Comparison of ENCODE assay signal across 1 cellular context in the genomic region with DNA sequence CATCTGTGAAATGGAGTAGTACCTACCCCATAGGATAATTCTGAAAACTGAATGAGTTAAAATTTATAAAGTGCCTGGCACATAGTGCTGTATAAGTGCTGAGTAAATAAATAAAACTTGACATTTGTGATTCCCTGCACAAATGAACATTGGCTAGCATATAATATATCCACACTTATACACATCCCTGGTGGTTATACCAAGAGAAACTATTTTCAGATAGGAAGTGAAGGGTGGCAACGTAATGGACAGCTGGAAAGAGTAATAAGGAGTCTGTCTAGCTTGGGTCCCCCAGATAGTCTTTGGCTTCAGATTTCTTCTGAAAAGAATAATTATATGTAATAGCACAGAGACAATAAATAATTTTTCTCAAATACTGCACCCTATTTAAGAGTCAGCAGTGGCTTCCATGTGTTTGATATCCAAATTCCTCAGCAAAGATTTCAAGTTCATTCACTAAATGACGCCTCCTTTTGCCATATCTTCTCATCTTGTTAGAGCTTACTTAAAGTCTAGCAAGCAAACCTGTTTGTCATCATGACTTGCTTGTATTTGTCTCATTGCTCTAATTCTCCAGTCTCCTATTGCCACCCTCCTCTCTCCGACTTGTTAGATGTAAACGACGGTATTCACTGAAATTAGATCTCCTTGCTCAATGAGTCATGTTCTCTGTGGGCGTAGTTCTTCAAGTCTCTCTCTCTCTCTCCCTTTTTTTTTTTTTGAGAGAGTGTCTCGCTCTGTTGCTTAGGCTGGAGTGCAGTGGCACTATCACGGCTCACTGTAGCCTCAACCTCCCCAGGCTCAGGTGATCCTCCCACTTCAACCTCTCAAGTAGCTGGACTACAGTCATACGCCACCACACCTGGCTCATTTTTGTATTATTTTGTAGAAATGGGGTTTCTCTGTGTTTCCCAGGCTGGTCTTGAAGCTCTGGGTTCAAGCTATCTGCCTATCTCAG.
TF ChIP-seq lines count a peak whose summit lies in the region.

No MANE protein-coding gene starts in this region.

TF ChIP-seq in K562, 482 proteins besides CTCF, POLR2A, EP300 and RAD21 (continued from another document and continues in another):
- TF ChIP-seq PHF8 (IDR thresholded peaks at IDR 0.05; ENCODE audit: borderline replicate concordance, low read length) = no peak; the same call in 1 of the 2 replicates
- no peak for TF ChIP-seq NONO (IDR thresholded peaks at IDR 0.05; ENCODE audit: low read depth in 2 of 2, low read length in 1 of 2)
- peak; percentile 98 for TF ChIP-seq NFE2 (IDR thresholded peaks at IDR 0.05; ENCODE audit: low read depth)
- peak; percentile 62 for TF ChIP-seq MTA2 (IDR thresholded peaks at IDR 0.05; ENCODE audit: low read depth)
- TF ChIP-seq MAFF (IDR thresholded peaks at IDR 0.05; ENCODE audit: low read length) = peak; percentile 91
- TF ChIP-seq NCOA1 (IDR thresholded peaks at IDR 0.05; ENCODE audit: low read depth) = peak; percentile 59; the same call in 1 of the 2 replicates
- no peak for TF ChIP-seq XRCC4 (IDR thresholded peaks at IDR 0.05; ENCODE audit: extremely low read depth, insufficient read depth, insufficient read length)
- no peak for TF ChIP-seq TGIF2 (CRISPR knock-in tag; IDR thresholded peaks at IDR 0.05)
- no peak for TF ChIP-seq SRSF1 (IDR thresholded peaks at IDR 0.05; ENCODE audit: low read depth, low read length)
- TF ChIP-seq, protein P1, sequence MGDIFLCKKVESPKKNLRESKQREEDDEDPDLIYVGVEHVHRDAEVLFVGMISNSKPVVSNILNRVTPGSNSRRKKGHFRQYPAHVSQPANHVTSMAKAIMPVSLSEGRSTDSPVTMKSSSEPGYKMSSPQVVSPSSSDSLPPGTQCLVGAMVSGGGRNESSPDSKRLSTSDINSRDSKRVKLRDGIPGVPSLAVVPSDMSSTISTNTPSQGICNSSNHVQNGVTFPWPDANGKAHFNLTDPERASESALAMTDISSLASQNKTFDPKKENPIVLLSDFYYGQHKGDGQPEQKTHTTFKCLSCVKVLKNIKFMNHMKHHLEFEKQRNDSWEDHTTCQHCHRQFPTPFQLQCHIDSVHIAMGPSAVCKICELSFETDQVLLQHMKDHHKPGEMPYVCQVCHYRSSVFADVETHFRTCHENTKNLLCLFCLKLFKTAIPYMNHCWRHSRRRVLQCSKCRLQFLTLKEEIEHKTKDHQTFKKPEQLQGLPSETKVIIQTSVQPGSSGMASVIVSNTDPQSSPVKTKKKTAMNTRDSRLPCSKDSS (IDR thresholded peaks at IDR 0.05; ENCODE audit: low read depth, partially characterized antibody) = no peak
- peak; percentile 74 to 77; a peak in 3 of 4 replicates for TF ChIP-seq TRIM24 (IDR thresholded peaks at IDR 0.05)
- TF ChIP-seq, protein P2, sequence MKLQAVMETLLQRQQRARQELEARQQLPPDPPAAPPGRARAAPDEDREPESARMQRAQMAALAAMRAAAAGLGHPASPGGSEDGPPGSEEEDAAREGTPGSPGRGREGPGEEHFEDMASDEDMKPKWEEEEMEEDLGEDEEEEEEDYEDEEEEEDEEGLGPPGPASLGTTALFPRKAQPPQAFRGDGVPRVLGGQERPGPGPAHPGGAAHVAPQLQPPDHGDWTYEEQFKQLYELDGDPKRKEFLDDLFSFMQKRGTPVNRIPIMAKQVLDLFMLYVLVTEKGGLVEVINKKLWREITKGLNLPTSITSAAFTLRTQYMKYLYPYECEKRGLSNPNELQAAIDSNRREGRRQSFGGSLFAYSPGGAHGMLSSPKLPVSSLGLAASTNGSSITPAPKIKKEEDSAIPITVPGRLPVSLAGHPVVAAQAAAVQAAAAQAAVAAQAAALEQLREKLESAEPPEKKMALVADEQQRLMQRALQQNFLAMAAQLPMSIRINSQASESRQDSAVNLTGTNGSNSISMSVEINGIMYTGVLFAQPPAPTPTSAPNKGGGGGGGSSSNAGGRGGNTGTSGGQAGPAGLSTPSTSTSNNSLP (IDR thresholded peaks at IDR 0.05; ENCODE audit: borderline replicate concordance, low read depth, low read length) = peak; percentile 82
- TF ChIP-seq ZNF217 (CRISPR knock-in tag; IDR thresholded peaks at IDR 0.05) = no peak
- TF ChIP-seq CHD4 (IDR thresholded peaks at IDR 0.05; ENCODE audit: insufficient read depth, insufficient replicate concordance, low read depth, low read length, poor library complexity, severe bottlenecking) = no peak
- TF ChIP-seq ARID1B (IDR thresholded peaks at IDR 0.05) = peak; percentile 90
- TF ChIP-seq ERF (CRISPR knock-in tag; IDR thresholded peaks at IDR 0.05) = no peak
- TF ChIP-seq FOXM1 (IDR thresholded peaks at IDR 0.05; ENCODE audit: low read depth) = peak; percentile 12; the same call in 1 of the 2 replicates
- TF ChIP-seq FOXM1 (CRISPR knock-in tag; IDR thresholded peaks at IDR 0.05; ENCODE audit: low read depth) = no peak
- TF ChIP-seq, protein P3, sequence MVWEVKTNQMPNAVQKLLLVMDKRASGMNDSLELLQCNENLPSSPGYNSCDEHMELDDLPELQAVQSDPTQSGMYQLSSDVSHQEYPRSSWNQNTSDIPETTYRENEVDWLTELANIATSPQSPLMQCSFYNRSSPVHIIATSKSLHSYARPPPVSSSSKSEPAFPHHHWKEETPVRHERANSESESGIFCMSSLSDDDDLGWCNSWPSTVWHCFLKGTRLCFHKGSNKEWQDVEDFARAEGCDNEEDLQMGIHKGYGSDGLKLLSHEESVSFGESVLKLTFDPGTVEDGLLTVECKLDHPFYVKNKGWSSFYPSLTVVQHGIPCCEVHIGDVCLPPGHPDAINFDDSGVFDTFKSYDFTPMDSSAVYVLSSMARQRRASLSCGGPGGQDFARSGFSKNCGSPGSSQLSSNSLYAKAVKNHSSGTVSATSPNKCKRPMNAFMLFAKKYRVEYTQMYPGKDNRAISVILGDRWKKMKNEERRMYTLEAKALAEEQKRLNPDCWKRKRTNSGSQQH (CRISPR knock-in tag; IDR thresholded peaks at IDR 0.05) = no peak
- peak; percentile 91 for TF ChIP-seq JUN (IDR thresholded peaks at IDR 0.05; ENCODE audit: borderline replicate concordance, low read depth, low read length)
- TF ChIP-seq JUN (CRISPR knock-in tag; IDR thresholded peaks at IDR 0.05; ENCODE audit: borderline replicate concordance) = 0 out of 2 replicates have a peak, but pooled peaks have one; percentile 48
- peak; percentile 48; the same call in 1 of the 2 replicates for TF ChIP-seq RNF2 (IDR thresholded peaks at IDR 0.05)
- TF ChIP-seq, protein P4, sequence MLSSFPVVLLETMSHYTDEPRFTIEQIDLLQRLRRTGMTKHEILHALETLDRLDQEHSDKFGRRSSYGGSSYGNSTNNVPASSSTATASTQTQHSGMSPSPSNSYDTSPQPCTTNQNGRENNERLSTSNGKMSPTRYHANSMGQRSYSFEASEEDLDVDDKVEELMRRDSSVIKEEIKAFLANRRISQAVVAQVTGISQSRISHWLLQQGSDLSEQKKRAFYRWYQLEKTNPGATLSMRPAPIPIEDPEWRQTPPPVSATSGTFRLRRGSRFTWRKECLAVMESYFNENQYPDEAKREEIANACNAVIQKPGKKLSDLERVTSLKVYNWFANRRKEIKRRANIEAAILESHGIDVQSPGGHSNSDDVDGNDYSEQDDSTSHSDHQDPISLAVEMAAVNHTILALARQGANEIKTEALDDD (IDR thresholded peaks at IDR 0.05) = peak; percentile 97
- TF ChIP-seq GTF2F1 (IDR thresholded peaks at IDR 0.05; ENCODE audit: low read depth, low read length) = no peak
- TF ChIP-seq ZNF146 (CRISPR knock-in tag; IDR thresholded peaks at IDR 0.05; ENCODE audit: unreplicated experiment) = no peak
- TF ChIP-seq PYGO2 (tag; IDR thresholded peaks at IDR 0.05) = no peak
- TF ChIP-seq MYBL2 (IDR thresholded peaks at IDR 0.05; ENCODE audit: low read depth) = no peak
- TF ChIP-seq MYBL2 (CRISPR knock-in tag; IDR thresholded peaks at IDR 0.05; ENCODE audit: borderline replicate concordance) = no peak
- TF ChIP-seq U2AF1 (optimal IDR thresholded peaks at IDR 0.05; ENCODE audit: low read depth, low read length) = no peak
- TF ChIP-seq E2F3 (CRISPR knock-in tag; IDR thresholded peaks at IDR 0.05) = no peak
- TF ChIP-seq KLF6 (CRISPR knock-in tag; IDR thresholded peaks at IDR 0.05; ENCODE audit: borderline replicate concordance) = no peak
- TF ChIP-seq, protein P5, sequence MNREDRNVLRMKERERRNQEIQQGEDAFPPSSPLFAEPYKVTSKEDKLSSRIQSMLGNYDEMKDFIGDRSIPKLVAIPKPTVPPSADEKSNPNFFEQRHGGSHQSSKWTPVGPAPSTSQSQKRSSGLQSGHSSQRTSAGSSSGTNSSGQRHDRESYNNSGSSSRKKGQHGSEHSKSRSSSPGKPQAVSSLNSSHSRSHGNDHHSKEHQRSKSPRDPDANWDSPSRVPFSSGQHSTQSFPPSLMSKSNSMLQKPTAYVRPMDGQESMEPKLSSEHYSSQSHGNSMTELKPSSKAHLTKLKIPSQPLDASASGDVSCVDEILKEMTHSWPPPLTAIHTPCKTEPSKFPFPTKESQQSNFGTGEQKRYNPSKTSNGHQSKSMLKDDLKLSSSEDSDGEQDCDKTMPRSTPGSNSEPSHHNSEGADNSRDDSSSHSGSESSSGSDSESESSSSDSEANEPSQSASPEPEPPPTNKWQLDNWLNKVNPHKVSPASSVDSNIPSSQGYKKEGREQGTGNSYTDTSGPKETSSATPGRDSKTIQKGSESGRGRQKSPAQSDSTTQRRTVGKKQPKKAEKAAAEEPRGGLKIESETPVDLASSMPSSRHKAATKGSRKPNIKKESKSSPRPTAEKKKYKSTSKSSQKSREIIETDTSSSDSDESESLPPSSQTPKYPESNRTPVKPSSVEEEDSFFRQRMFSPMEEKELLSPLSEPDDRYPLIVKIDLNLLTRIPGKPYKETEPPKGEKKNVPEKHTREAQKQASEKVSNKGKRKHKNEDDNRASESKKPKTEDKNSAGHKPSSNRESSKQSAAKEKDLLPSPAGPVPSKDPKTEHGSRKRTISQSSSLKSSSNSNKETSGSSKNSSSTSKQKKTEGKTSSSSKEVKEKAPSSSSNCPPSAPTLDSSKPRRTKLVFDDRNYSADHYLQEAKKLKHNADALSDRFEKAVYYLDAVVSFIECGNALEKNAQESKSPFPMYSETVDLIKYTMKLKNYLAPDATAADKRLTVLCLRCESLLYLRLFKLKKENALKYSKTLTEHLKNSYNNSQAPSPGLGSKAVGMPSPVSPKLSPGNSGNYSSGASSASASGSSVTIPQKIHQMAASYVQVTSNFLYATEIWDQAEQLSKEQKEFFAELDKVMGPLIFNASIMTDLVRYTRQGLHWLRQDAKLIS (CRISPR knock-in tag; IDR thresholded peaks at IDR 0.05) = peak; percentile 62; the same call in 1 of the 2 replicates
- 0 out of 3 replicates have a peak, but pooled peaks of 1 of the 2 experiments have one; percentile 29 for TF ChIP-seq CBX3 (IDR thresholded peaks at IDR 0.05; ENCODE audit: borderline replicate concordance in 1 of 2, low read length in 2 of 2)
- TF ChIP-seq, protein P6, sequence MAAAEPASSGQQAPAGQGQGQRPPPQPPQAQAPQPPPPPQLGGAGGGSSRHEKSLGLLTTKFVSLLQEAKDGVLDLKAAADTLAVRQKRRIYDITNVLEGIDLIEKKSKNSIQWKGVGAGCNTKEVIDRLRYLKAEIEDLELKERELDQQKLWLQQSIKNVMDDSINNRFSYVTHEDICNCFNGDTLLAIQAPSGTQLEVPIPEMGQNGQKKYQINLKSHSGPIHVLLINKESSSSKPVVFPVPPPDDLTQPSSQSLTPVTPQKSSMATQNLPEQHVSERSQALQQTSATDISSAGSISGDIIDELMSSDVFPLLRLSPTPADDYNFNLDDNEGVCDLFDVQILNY (CRISPR knock-in tag; IDR thresholded peaks at IDR 0.05) = no peak
- peak; percentile 73 for TF ChIP-seq BRD9 (IDR thresholded peaks at IDR 0.05; ENCODE audit: low read depth, partially characterized antibody)
- TF ChIP-seq SMARCE1 (IDR thresholded peaks at IDR 0.05) = peak; percentile 97
- peak in 1 of 2 experiments; percentile 70; a peak in 1 of 4 replicates for TF ChIP-seq RCOR1 (IDR thresholded peaks at IDR 0.05; ENCODE audit: borderline replicate concordance in 1 of 2, low read depth in 2 of 2, low read length in 2 of 2)
- TF ChIP-seq RBM15 (IDR thresholded peaks at IDR 0.05; ENCODE audit: insufficient read depth, low read length) = no peak
- peak; percentile 89 for TF ChIP-seq MAFK (IDR thresholded peaks at IDR 0.05; ENCODE audit: low read length)
- TF ChIP-seq TSC22D4 (tag; IDR thresholded peaks at IDR 0.05) = no peak
- peak; percentile 75; the same call in 1 of the 2 replicates for TF ChIP-seq ZNF589 (CRISPR knock-in tag; IDR thresholded peaks at IDR 0.05; ENCODE audit: low read depth)
- no peak for TF ChIP-seq ZKSCAN3 (CRISPR knock-in tag; IDR thresholded peaks at IDR 0.05)
- TF ChIP-seq CREB1 (IDR thresholded peaks at IDR 0.05) = 0 out of 2 replicates have a peak, but pooled peaks have one; percentile 23
- TF ChIP-seq CREB1 (CRISPR knock-in tag; IDR thresholded peaks at IDR 0.05) = no peak
- TF ChIP-seq, protein P7, sequence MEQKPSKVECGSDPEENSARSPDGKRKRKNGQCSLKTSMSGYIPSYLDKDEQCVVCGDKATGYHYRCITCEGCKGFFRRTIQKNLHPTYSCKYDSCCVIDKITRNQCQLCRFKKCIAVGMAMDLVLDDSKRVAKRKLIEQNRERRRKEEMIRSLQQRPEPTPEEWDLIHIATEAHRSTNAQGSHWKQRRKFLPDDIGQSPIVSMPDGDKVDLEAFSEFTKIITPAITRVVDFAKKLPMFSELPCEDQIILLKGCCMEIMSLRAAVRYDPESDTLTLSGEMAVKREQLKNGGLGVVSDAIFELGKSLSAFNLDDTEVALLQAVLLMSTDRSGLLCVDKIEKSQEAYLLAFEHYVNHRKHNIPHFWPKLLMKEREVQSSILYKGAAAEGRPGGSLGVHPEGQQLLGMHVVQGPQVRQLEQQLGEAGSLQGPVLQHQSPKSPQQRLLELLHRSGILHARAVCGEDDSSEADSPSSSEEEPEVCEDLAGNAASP (IDR thresholded peaks at IDR 0.05) = no peak
- TF ChIP-seq PML (IDR thresholded peaks at IDR 0.05; ENCODE audit: low read length) = peak; percentile 15; the same call in 1 of the 2 replicates
- TF ChIP-seq, protein P8, sequence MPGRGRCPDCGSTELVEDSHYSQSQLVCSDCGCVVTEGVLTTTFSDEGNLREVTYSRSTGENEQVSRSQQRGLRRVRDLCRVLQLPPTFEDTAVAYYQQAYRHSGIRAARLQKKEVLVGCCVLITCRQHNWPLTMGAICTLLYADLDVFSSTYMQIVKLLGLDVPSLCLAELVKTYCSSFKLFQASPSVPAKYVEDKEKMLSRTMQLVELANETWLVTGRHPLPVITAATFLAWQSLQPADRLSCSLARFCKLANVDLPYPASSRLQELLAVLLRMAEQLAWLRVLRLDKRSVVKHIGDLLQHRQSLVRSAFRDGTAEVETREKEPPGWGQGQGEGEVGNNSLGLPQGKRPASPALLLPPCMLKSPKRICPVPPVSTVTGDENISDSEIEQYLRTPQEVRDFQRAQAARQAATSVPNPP (IDR thresholded peaks at IDR 0.05; ENCODE audit: borderline replicate concordance, insufficient read depth, insufficient read length) = no peak
- TF ChIP-seq STAT5A (IDR thresholded peaks at IDR 0.05; ENCODE audit: borderline replicate concordance, low read length) = no peak
